ENCODE assay signal across 6 cellular contexts in genomic region chr6:85169189-85169588, GRCh38.
"Had no signal": no experiment of that assay in that cellular context is flagged by ENCODE, and none has a peak within 500 bp of the region (broad histone marks: within the 10 kb centered on the region; RNA-seq: fewer than 3 reads in every experiment).

No MANE protein-coding gene starts in this region.

- H3K27ac ChIP-seq: KMS-11 had no signal

- DNase-seq: GOT3, H9, HCEC 1CT, KBM-7 had no signal

- H3K27ac Mint-ChIP-seq: H9, IgD-negative memory B cell had no signal

- H3K4me2 ChIP-seq: KMS-11 had no signal

- H3K4me1 Mint-ChIP-seq: IgD-negative memory B cell had no signal

- H3K9ac ChIP-seq: KMS-11 had no signal

- H3K27me3 Mint-ChIP-seq: IgD-negative memory B cell had no signal

- H3K4me3 Mint-ChIP-seq: H9 had no signal
